ENCODE assay signal across 8 cellular contexts in genomic region chr9:120579750-120580590, GRCh38. TPM values are rescaled to one million over a fixed set of nuclear protein-coding genes. Genes with fewer than 3 reads are reported as not detected.
DNase-seq lines count a peak whose midpoint lies in the region; ATAC-seq and TF ChIP-seq lines count a peak whose summit lies in the region.

TSS of gene CDK5RAP2 (minus strand) at chr9:120580167. CDS start at chr9:120579978, 189 bp downstream.

- ATAC-seq in HG02588 (IDR thresholded peaks at IDR 0.05; ENCODE audit: unreplicated experiment) (peak; percentile 96), SK-N-SH treated with all-trans-retinoic acid at 6 μM for 48 hours (peak; percentile 98)

- H3K9me3 ChIP-seq in suprapubic skin: no peaks in the 10 kb centered on the region

- TF ChIP-seq CTCF in GM06990 (IDR thresholded peaks at IDR 0.05; ENCODE audit: insufficient read depth, low read length, poor library complexity, severe bottlenecking) (no peak), suprapubic skin (IDR thresholded peaks at IDR 0.05) (no peak)

- peak within 1 kb of the TSS; percentile 95 for H3K4me3 ChIP-seq in GM06990 (replicated peaks; ENCODE audit: low read depth, low read length)
- peak within 1 kb of the TSS; percentile 99 for H3K4me3 ChIP-seq in suprapubic skin

- H3K36me3 Mint-ChIP-seq in activated naive CD4-positive, alpha-beta T cell treated with anti-CD3 and anti-CD28 coated beads, Interleukin-2, amount 50 U/mL, for 24 hours: no peaks in the 10 kb centered on the region

- peak in 1 of 2 donors; percentile 30 for TF ChIP-seq POLR2A in suprapubic skin (IDR thresholded peaks at IDR 0.05)

- no peak for TF ChIP-seq EP300 in suprapubic skin (IDR thresholded peaks at IDR 0.05)

- H3K27ac Mint-ChIP-seq in activated naive CD4-positive, alpha-beta T cell treated with anti-CD3 and anti-CD28 coated beads, Interleukin-2, amount 50 U/mL, for 24 hours: peak within 1 kb of the TSS; percentile 93

- H3K4me3 Mint-ChIP-seq in activated naive CD4-positive, alpha-beta T cell treated with anti-CD3 and anti-CD28 coated beads, Interleukin-2, amount 50 U/mL, for 24 hours: peak within 1 kb of the TSS; percentile 95

- no peaks in the 10 kb centered on the region for H3K9me3 Mint-ChIP-seq in activated naive CD4-positive, alpha-beta T cell treated with anti-CD3 and anti-CD28 coated beads, Interleukin-2, amount 50 U/mL, for 24 hours

- H3K36me3 ChIP-seq in GM06990 (ENCODE audit: control insufficient read depth, insufficient read depth, low read length) (no peaks in the 10 kb centered on the region), suprapubic skin (peaks cover 3% of the 10 kb centered on the region)

- no peaks in the 10 kb centered on the region for H3K27me3 Mint-ChIP-seq in activated naive CD4-positive, alpha-beta T cell treated with anti-CD3 and anti-CD28 coated beads, Interleukin-2, amount 50 U/mL, for 24 hours

- peaks cover 16% of the 10 kb centered on the region for H3K4me1 ChIP-seq in suprapubic skin

- WGBS in suprapubic skin: 3% methylated on average over 52 of the region's 53 CpGs

- peak within 1 kb of the TSS; percentile 88 for H3K27ac ChIP-seq in suprapubic skin

- H3K27me3 ChIP-seq in GM06990 (replicated peaks; ENCODE audit: control insufficient read depth, insufficient read depth, low read length) (no peaks in the 10 kb centered on the region), suprapubic skin (no peaks in the 10 kb centered on the region)

- H3K4me1 Mint-ChIP-seq in activated naive CD4-positive, alpha-beta T cell treated with anti-CD3 and anti-CD28 coated beads, Interleukin-2, amount 50 U/mL, for 24 hours: peaks cover 58% of the 10 kb centered on the region

- DNase-seq in GM06990 (ENCODE audit: extremely low read depth, insufficient read length): peak; percentile 93
- peak; percentile 99 for DNase-seq in NCI-H1092 (lab: John Stamatoyannopoulos, UW)
- peak; percentile 99 for DNase-seq in globus pallidus (ENCODE audit: low spot score)
- peak; percentile 37 to 98 (median 92) for DNase-seq in nucleus accumbens (lab: John Stamatoyannopoulos, UW)
- DNase-seq in suprapubic skin (ENCODE audit: low spot score in 2 of 2): peak; percentile 96 to 98

TF ChIP-seq in SK-N-SH treated with all-trans-retinoic acid at 6 μM for 48 hours, 23 proteins besides CTCF, POLR2A, EP300 and RAD21:
- TF ChIP-seq ZFP3 (CRISPR knock-in tag; IDR thresholded peaks at IDR 0.05): peak; percentile 80
- peak; percentile 85 for TF ChIP-seq SNAI2 (CRISPR knock-in tag; IDR thresholded peaks at IDR 0.05)
- no peak for TF ChIP-seq BACH2 (CRISPR knock-in tag; IDR thresholded peaks at IDR 0.05; ENCODE audit: borderline replicate concordance)
- TF ChIP-seq TSHZ2 (CRISPR knock-in tag; IDR thresholded peaks at IDR 0.05): peak; percentile 97
- TF ChIP-seq ZFP30 (CRISPR knock-in tag; IDR thresholded peaks at IDR 0.05): peak; percentile 25; the same call in 1 of the 2 replicates
- no peak for TF ChIP-seq TCF4 (CRISPR knock-in tag; IDR thresholded peaks at IDR 0.05; ENCODE audit: borderline replicate concordance)
- peak; percentile 38; the same call in 1 of the 2 replicates for TF ChIP-seq ISL1 (CRISPR knock-in tag; IDR thresholded peaks at IDR 0.05)
- TF ChIP-seq PPARA (CRISPR knock-in tag; IDR thresholded peaks at IDR 0.05; ENCODE audit: borderline replicate concordance): peak; percentile 82; the same call in 1 of the 2 replicates
- TF ChIP-seq CREB5 (CRISPR knock-in tag; IDR thresholded peaks at IDR 0.05; ENCODE audit: low read depth): no peak
- peak; percentile 88; the same call in 1 of the 2 replicates for TF ChIP-seq CSDC2 (CRISPR knock-in tag; IDR thresholded peaks at IDR 0.05)
- peak; percentile 40; the same call in 1 of the 2 replicates for TF ChIP-seq ZNF565 (CRISPR knock-in tag; conservative IDR thresholded peaks at IDR 0.05; ENCODE audit: low read depth)
- peak; percentile 51; the same call in 1 of the 2 replicates for TF ChIP-seq ZNF70 (CRISPR knock-in tag; IDR thresholded peaks at IDR 0.05)
- TF ChIP-seq ZNF8 (CRISPR knock-in tag; IDR thresholded peaks at IDR 0.05): peak; percentile 29; the same call in 1 of the 2 replicates
- no peak for TF ChIP-seq ZC3H10 (CRISPR knock-in tag; IDR thresholded peaks at IDR 0.05)
- TF ChIP-seq ARNTL (CRISPR knock-in tag; IDR thresholded peaks at IDR 0.05; ENCODE audit: borderline replicate concordance, low read depth): 0 out of 2 replicates have a peak, but pooled peaks have one; percentile 79

RNA-seq across cellular contexts. Expression of gene CDK5RAP2, which starts in this region (rescaled TPM):
- 100 to 1,000 TPM in 1 of 4 donors, 10 to 100 TPM in 3; 60.1 to 105 (median 64.3) TPM for total RNA-seq in suprapubic skin

Comparison
In these comparisons a context has a peak if more than half of its experiments do, and no peak if none do; other contexts are left out.
1. Peak in every context shown above with its lines: DNase-seq, ATAC-seq, H3K4me3 ChIP-seq and H3K27ac ChIP-seq.